37 cellular contexts compared by ENCODE assay signal in genomic region chr4:169330811-169331210, GRCh38.
"Had no signal": no experiment of that assay in that cellular context is flagged by ENCODE, and none has a peak within 500 bp of the region (broad histone marks: within the 10 kb centered on the region; RNA-seq: fewer than 3 reads in every experiment).

No MANE protein-coding gene starts in this region.

- FAIRE-seq: astrocyte, TTC549 had no signal

- H3K4me3 ChIP-seq: adrenal gland, body of pancreas, breast epithelium had no signal

- H3K9me3 ChIP-seq: adrenal gland, body of pancreas, breast epithelium had no signal

- H3K27me3 ChIP-seq: adrenal gland, body of pancreas, brain microvascular endothelial cell, breast epithelium had no signal

- DNase-seq: activated B cell treated with CpG ODN at 0.5 μM for 24 hours; activated CD4-positive, alpha-beta memory T cell treated with anti-CD3 and anti-CD28 coated beads for 36 hours; activated CD4-positive, alpha-beta T cell treated with anti-CD3 and anti-CD28 coated beads for 4 hours; activated CD4-positive, alpha-beta T cell treated with anti-CD3 and anti-CD28 coated beads, Interleukin-2, amount 10 ng/mL, durations not matched to agents 24 days and 14 days; activated CD4-positive, alpha-beta T cell treated with anti-CD3 and anti-CD28 coated beads, Interleukin-2, amount 50 U/mL, for 1 hour; activated CD4-positive, alpha-beta T cell treated with anti-CD3 and anti-CD28 coated beads, Interleukin-2, amount 50 U/mL, for 4 hours; activated CD4-positive, CD25-positive, alpha-beta regulatory T cell treated with anti-CD3 and anti-CD28 coated beads, Interleukin-2, amount 50 U/mL, for 72 hours; activated CD8-positive, alpha-beta memory T cell treated with anti-CD3 and anti-CD28 coated beads, Interleukin-2, amount 50 U/mL, for 4 hours; activated CD8-positive, alpha-beta T cell treated with anti-CD3 and anti-CD28 coated beads for 36 hours; activated effector memory CD4-positive, alpha-beta T cell treated with anti-CD3 and anti-CD28 coated beads, Interleukin-2, amount 50 U/mL, for 16 hours; activated gamma-delta T cell treated with Interleukin-2 at 50 U/mL for 16 hours; activated naive CD4-positive, alpha-beta T cell; activated naive CD4-positive, alpha-beta T cell treated with anti-CD3 and anti-CD28 coated beads for 36 hours; activated naive CD4-positive, alpha-beta T cell treated with anti-CD3 and anti-CD28 coated beads, Interleukin-2, amount 50 U/mL, for 16 hours; activated naive CD8-positive, alpha-beta T cell treated with anti-CD3 and anti-CD28 coated beads for 36 hours; activated T-cell treated with anti-CD3 and anti-CD28 coated beads for 4 hours; activated T-cell treated with anti-CD3 and anti-CD28 coated beads, Interleukin-2, amount 50 U/mL, for 1 hour; activated T-cell treated with anti-CD3 and anti-CD28 coated beads, Interleukin-2, amount 50 U/mL, for 4 hours; activated T-cell treated with anti-CD3 and anti-CD28 coated beads, Interleukin-2, amount 50 U/mL, for 72 hours; adrenal gland; amniotic stem cell; aorta; body of pancreas; brain microvascular endothelial cell; central memory CD4-positive, alpha-beta T cell; T-helper 1 cell; T-helper 2 cell; T-helper 9 cell had no signal

- H3K27ac ChIP-seq: adrenal gland, body of pancreas, brain microvascular endothelial cell, breast epithelium, VCaP had no signal

- H3K4me3 Mint-ChIP-seq: activated B cell treated with CpG ODN at 0.5 μM for 24 hours; activated CD4-positive, alpha-beta memory T cell treated with anti-CD3 and anti-CD28 coated beads for 36 hours; activated CD4-positive, alpha-beta T cell treated with anti-CD3 and anti-CD28 coated beads, Interleukin-2, amount 10 ng/mL, durations not matched to agents 24 days and 14 days; activated CD8-positive, alpha-beta T cell treated with anti-CD3 and anti-CD28 coated beads for 36 hours; activated naive CD4-positive, alpha-beta T cell treated with anti-CD3 and anti-CD28 coated beads for 36 hours; activated naive CD8-positive, alpha-beta T cell treated with anti-CD3 and anti-CD28 coated beads for 36 hours; activated T-cell treated with anti-CD3 and anti-CD28 coated beads, Interleukin-2, amount 50 U/mL, for 4 hours; activated T-cell treated with anti-CD3 and anti-CD28 coated beads, Interleukin-2, amount 50 U/mL, for 72 hours; activated T-helper 1 cell treated with anti-CD3 and anti-CD28 coated beads, Interleukin-12 subunit alpha, Interleukin-12 subunit beta, Interleukin-2, Interleukin-4 antibody, amounts not matched to agents 30 ng/mL and 10 ng/mL and 1 ng/mL, durations not matched to agents 14 hours and 24 hours and 36 hours; activated T-helper 17 cell treated with anti-CD3 and anti-CD28 coated beads, Interleukin-2, amount 50 U/mL, for 72 hours; T-helper 1 cell treated with Interleukin-12 subunit alpha and Interleukin-12 subunit beta and Interleukin-4 antibody, amounts not matched to agents 30 μg/mL and 1 μg/mL, for 36 hours; T-helper 2 cell treated with Interferon-gamma antibody and Interleukin-4, amounts not matched to agents 5 μg/mL and 100 μg/mL, for 36 hours had no signal

- H3K36me3 Mint-ChIP-seq: activated CD4-positive, alpha-beta memory T cell treated with anti-CD3 and anti-CD28 coated beads for 36 hours; activated naive CD4-positive, alpha-beta T cell treated with anti-CD3 and anti-CD28 coated beads, Interleukin-2, amount 50 U/mL, for 72 hours; activated naive CD8-positive, alpha-beta T cell treated with anti-CD3 and anti-CD28 coated beads for 36 hours had no signal

- H3K4me1 Mint-ChIP-seq: activated B cell treated with CpG ODN at 0.5 μM for 24 hours; activated CD4-positive, alpha-beta T cell treated with anti-CD3 and anti-CD28 coated beads, Interleukin-2, amount 10 ng/mL, durations not matched to agents 24 days and 14 days; activated naive CD8-positive, alpha-beta T cell treated with anti-CD3 and anti-CD28 coated beads for 36 hours; activated T-helper 17 cell treated with anti-CD3 and anti-CD28 coated beads, Interleukin-2, amount 50 U/mL, for 72 hours had no signal

- H3K36me3 ChIP-seq: adrenal gland, brain microvascular endothelial cell, breast epithelium had no signal

- H3K27ac Mint-ChIP-seq: activated B cell treated with CpG ODN at 0.5 μM for 24 hours; activated CD4-positive, alpha-beta memory T cell treated with anti-CD3 and anti-CD28 coated beads for 36 hours; activated CD4-positive, alpha-beta T cell treated with anti-CD3 and anti-CD28 coated beads, Interleukin-2, amount 10 ng/mL, durations not matched to agents 24 days and 14 days; activated CD8-positive, alpha-beta T cell treated with anti-CD3 and anti-CD28 coated beads for 36 hours; activated naive CD4-positive, alpha-beta T cell treated with anti-CD3 and anti-CD28 coated beads for 36 hours; activated naive CD4-positive, alpha-beta T cell treated with anti-CD3 and anti-CD28 coated beads, Interleukin-2, amount 50 U/mL, for 72 hours; activated naive CD8-positive, alpha-beta T cell treated with anti-CD3 and anti-CD28 coated beads for 36 hours; activated T-cell treated with anti-CD3 and anti-CD28 coated beads, Interleukin-2, amount 50 U/mL, for 72 hours; activated T-helper 1 cell treated with anti-CD3 and anti-CD28 coated beads, Interleukin-12 subunit alpha, Interleukin-12 subunit beta, Interleukin-2, Interleukin-4 antibody, amounts not matched to agents 30 ng/mL and 10 ng/mL and 1 ng/mL, durations not matched to agents 14 hours and 24 hours and 36 hours; activated T-helper 17 cell treated with anti-CD3 and anti-CD28 coated beads, Interleukin-2, amount 50 U/mL, for 72 hours; T-helper 1 cell treated with Interleukin-12 subunit alpha and Interleukin-12 subunit beta and Interleukin-4 antibody, amounts not matched to agents 30 μg/mL and 1 μg/mL, for 36 hours; T-helper 2 cell treated with Interferon-gamma antibody and Interleukin-4, amounts not matched to agents 5 μg/mL and 100 μg/mL, for 36 hours had no signal

- H3K9me3 Mint-ChIP-seq: activated CD4-positive, alpha-beta memory T cell treated with anti-CD3 and anti-CD28 coated beads for 36 hours; activated CD4-positive, alpha-beta T cell treated with anti-CD3 and anti-CD28 coated beads, Interleukin-2, amount 10 ng/mL, durations not matched to agents 24 days and 14 days; activated CD8-positive, alpha-beta T cell treated with anti-CD3 and anti-CD28 coated beads for 36 hours; activated naive CD4-positive, alpha-beta T cell treated with anti-CD3 and anti-CD28 coated beads, Interleukin-2, amount 50 U/mL, for 72 hours; activated T-cell treated with anti-CD3 and anti-CD28 coated beads, Interleukin-2, amount 50 U/mL, for 4 hours; activated T-cell treated with anti-CD3 and anti-CD28 coated beads, Interleukin-2, amount 50 U/mL, for 72 hours; activated T-helper 1 cell treated with anti-CD3 and anti-CD28 coated beads, Interleukin-12 subunit alpha, Interleukin-12 subunit beta, Interleukin-2, Interleukin-4 antibody, amounts not matched to agents 30 ng/mL and 10 ng/mL and 1 ng/mL, durations not matched to agents 14 hours and 24 hours and 36 hours; activated T-helper 17 cell treated with anti-CD3 and anti-CD28 coated beads, Interleukin-2, amount 50 U/mL, for 72 hours; T-helper 1 cell treated with Interleukin-12 subunit alpha and Interleukin-12 subunit beta and Interleukin-4 antibody, amounts not matched to agents 30 μg/mL and 1 μg/mL, for 36 hours; T-helper 2 cell treated with Interferon-gamma antibody and Interleukin-4, amounts not matched to agents 5 μg/mL and 100 μg/mL, for 36 hours had no signal

- H3K4me1 ChIP-seq: adrenal gland, body of pancreas, breast epithelium had no signal

- ATAC-seq: activated CD8-positive, alpha-beta T cell treated with anti-CD3 and anti-CD28 coated beads for 36 hours; activated naive CD4-positive, alpha-beta T cell treated with anti-CD3 and anti-CD28 coated beads, Interleukin-2, amount 50 U/mL, for 72 hours; activated T-cell treated with anti-CD3 and anti-CD28 coated beads, Interleukin-2, amount 50 U/mL, for 4 hours; activated T-cell treated with anti-CD3 and anti-CD28 coated beads, Interleukin-2, amount 50 U/mL, for 72 hours; activated T-helper 17 cell treated with anti-CD3 and anti-CD28 coated beads, Interleukin-2, amount 50 U/mL, for 72 hours; body of pancreas had no signal
